Comparison of ENCODE assay signal across 13 cellular contexts in the genomic region with DNA sequence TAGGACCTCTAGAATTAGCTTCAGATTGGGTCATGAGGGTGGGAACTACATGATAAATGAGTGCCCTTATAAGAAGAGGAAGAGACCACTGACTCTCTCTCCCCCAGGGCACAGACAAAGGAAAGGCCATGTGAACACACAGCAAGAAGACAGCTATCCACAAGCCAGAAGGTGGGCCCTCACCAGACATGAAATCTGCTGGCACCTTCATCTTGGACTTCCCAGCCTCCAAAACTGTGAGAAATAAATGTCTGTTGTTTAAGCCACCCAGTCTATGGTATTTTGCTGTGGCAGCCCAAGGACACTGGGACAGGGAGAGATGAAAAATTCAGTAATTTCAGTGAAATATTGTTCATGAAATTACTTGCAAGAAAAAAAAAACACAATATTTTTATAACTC. TPM values are rescaled to one million over a fixed set of nuclear protein-coding genes. Genes with fewer than 3 reads are reported as not detected.
DNase-seq lines count a peak whose midpoint lies in the region; ATAC-seq, FAIRE-seq and TF ChIP-seq lines count a peak whose summit lies in the region.
"Had no signal": no experiment of that assay in that cellular context is flagged by ENCODE, and none has a peak within 500 bp of the region (broad histone marks: within the 10 kb centered on the region; RNA-seq: fewer than 3 reads in every experiment).

No MANE protein-coding gene starts in this region.

- H3K9ac ChIP-seq in liver (ENCODE audit: low read depth in 1 of 2, low read length in 2 of 2): no peak overlapping the region
- no peak overlapping the region for H3K9ac ChIP-seq in HepG2 (ENCODE audit: insufficient read depth, low read depth, low read length)
- H3K9ac ChIP-seq in trophoblast cell (ENCODE audit: low read length): no peak overlapping the region

- no peak overlapping the region for H4K12ac ChIP-seq in trophoblast cell (ENCODE audit: low read depth, low read length)

- H3K14ac ChIP-seq in trophoblast cell (ENCODE audit: low read length): no peak overlapping the region

- H3K27ac ChIP-seq in liver (ENCODE audit: low read depth in 1 of 2, low read length in 2 of 2) (peak overlapping the region; percentile 39 to 51), HepG2 (ENCODE audit: extremely low read length, insufficient read depth, low read length) (no peak overlapping the region), esophagus muscularis mucosa (replicated peaks in 1 of 4) (peak overlapping the region; percentile 68 to 80 (median 74)), trophoblast cell (ENCODE audit: low read depth, low read length) (no peak overlapping the region)

- H3K4me2 ChIP-seq in HepG2 (ENCODE audit: low read depth, low read length): no peak overlapping the region
- no peak overlapping the region for H3K4me2 ChIP-seq in trophoblast cell (ENCODE audit: low read length)

- H3K36me3 ChIP-seq in liver (ENCODE audit: control insufficient read depth in 4 of 4, insufficient read depth in 3 of 4, low read depth in 1 of 4, low read length in 3 of 4): peaks cover 0 to 2% (median 0%) of the 10 kb centered on the region in 4 donors
- H3K36me3 ChIP-seq in HepG2 (replicated peaks in 1 of 2; ENCODE audit: control insufficient read depth in 1 of 2, insufficient read depth in 2 of 2, low read length in 2 of 2): peaks cover 0 to 2% of the 10 kb centered on the region in 2 experiments; a peak in 2 of 5 replicates
- H3K36me3 ChIP-seq in esophagus muscularis mucosa: no peaks in the 10 kb centered on the region
- no peaks in the 10 kb centered on the region for H3K36me3 ChIP-seq in trophoblast cell (ENCODE audit: control insufficient read depth in 1 of 2, insufficient read depth in 2 of 2, low read length in 2 of 2)

- no TSS peak for BruUV-seq in HepG2 (replicated peaks; lab: Mats Ljungman, UMichigan)

- H3K4ac ChIP-seq in trophoblast cell (ENCODE audit: low read depth, low read length): no peak overlapping the region

- H2BK5ac ChIP-seq in trophoblast cell (ENCODE audit: low read depth, low read length, poor library complexity): no peak overlapping the region

- DNase-seq in HepG2 (ENCODE audit: low spot score) (no peak), esophagus muscularis mucosa (ENCODE audit: extremely low spot score) (no peak), trophoblast cell (peak; percentile 76 to 80), NCI-H526 treated with DMSO at 0.1 percent for 48 hours (lab: John Stamatoyannopoulos, UW) (no peak), NCI-H1436 treated with DMSO at 0.1 percent for 48 hours (lab: John Stamatoyannopoulos, UW) (no peak), HK-2 (ENCODE audit: unreplicated experiment) (no peak)
- DNase-seq: activated CD4-positive, alpha-beta T cell treated with anti-CD3 and anti-CD28 coated beads for 36 hours; DMS153; islet precursor cell; NCI-H1105 had no signal

- no peak overlapping the region for H2BK12ac ChIP-seq in trophoblast cell (ENCODE audit: low read length)

- CTCF ChIA-PET in HepG2 (lab: Yijun Ruan, JAX; ENCODE audit: low intra/inter-chr PET ratio, low total read pairs): no interaction called here

- H3K27me3 ChIP-seq in liver (ENCODE audit: control insufficient read depth in 4 of 4, insufficient read depth in 4 of 4, low read length in 3 of 4) (no peaks in the 10 kb centered on the region), HepG2 (ENCODE audit: control insufficient read depth in 1 of 2, insufficient read depth in 2 of 2, low read length in 2 of 2) (no peaks in the 10 kb centered on the region; a peak in 1 of 5 replicates), esophagus muscularis mucosa (no peaks in the 10 kb centered on the region), trophoblast cell (ENCODE audit: insufficient read depth, low read length) (no peaks in the 10 kb centered on the region)

- TF ChIP-seq POLR2A in HepG2 (IDR thresholded peaks at IDR 0.05; ENCODE audit: insufficient read depth in 1 of 2, low read depth in 2 of 2, low read length in 2 of 2) (no peak), esophagus muscularis mucosa (IDR thresholded peaks at IDR 0.05; ENCODE audit: low read depth) (no peak)

- peaks cover 0 to 41% (median 18%) of the 10 kb centered on the region in 4 donors for H3K4me1 ChIP-seq in liver (ENCODE audit: control insufficient read depth in 4 of 4, insufficient read depth in 4 of 4, low read length in 3 of 4)
- peaks cover 33% of the 10 kb centered on the region for H3K4me1 ChIP-seq in HepG2 (ENCODE audit: insufficient read depth, low read length)
- H3K4me1 ChIP-seq in esophagus muscularis mucosa: peaks cover 32 to 86% (median 83%) of the 10 kb centered on the region in 4 donors
- peaks cover 3 to 10% of the 10 kb centered on the region in 2 experiments for H3K4me1 ChIP-seq in trophoblast cell (ENCODE audit: control insufficient read depth in 1 of 2, insufficient read depth in 2 of 2, low read length in 2 of 2)

- TF ChIP-seq RAD21 in liver (IDR thresholded peaks at IDR 0.05) (no peak), HepG2 (CRISPR knock-in tag; IDR thresholded peaks at IDR 0.05) (no peak)

- H3K9me3 ChIP-seq in liver (ENCODE audit: control insufficient read depth in 4 of 4, low read length in 3 of 4) (no peaks in the 10 kb centered on the region), HepG2 (ENCODE audit: low read length) (no peaks in the 10 kb centered on the region), esophagus muscularis mucosa (no peaks in the 10 kb centered on the region), trophoblast cell (ENCODE audit: insufficient read depth, low read depth, low read length) (no peaks in the 10 kb centered on the region)

- no peak overlapping the region for H3K4me3 ChIP-seq in liver (ENCODE audit: low read depth in 1 of 3, low read length in 3 of 3)
- H3K4me3 ChIP-seq in HepG2 (replicated peaks in 1 of 3; ENCODE audit: insufficient read depth in 1 of 3, low read depth in 2 of 3, low read length in 3 of 3): no peak overlapping the region
- H3K4me3 ChIP-seq in esophagus muscularis mucosa: peak overlapping the region in 1 of 4 donors; percentile 11
- H3K4me3 ChIP-seq in trophoblast cell (ENCODE audit: low read depth, low read length): no peak overlapping the region
- H3K4me3 ChIP-seq: skin epidermis had no signal

- no peak overlapping the region for H2AK5ac ChIP-seq in trophoblast cell (ENCODE audit: low read length)

- no peak overlapping the region for H2BK120ac ChIP-seq in trophoblast cell (ENCODE audit: insufficient read depth, low read length, poor library complexity)

- no peak for TF ChIP-seq CTCF in liver (IDR thresholded peaks at IDR 0.05; ENCODE audit: low read depth, low read length, missing input control)
- TF ChIP-seq CTCF in HepG2 (CRISPR knock-in tag; IDR thresholded peaks at IDR 0.05): no peak
- no peak for TF ChIP-seq CTCF in esophagus muscularis mucosa (IDR thresholded peaks at IDR 0.05)

- intact Hi-C loops in HepG2 (cut with micrococcal nuclease; ENCODE audit: unreplicated experiment) (loop anchor here (1.0 kb wide), 1 partner anchor 86 kb away; no protein-coding TSS in a partner anchor), esophagus muscularis mucosa (cut with DNase I) (no loop called here)

- TF ChIP-seq EP300 in HepG2 (IDR thresholded peaks at IDR 0.05; ENCODE audit: low read depth in 2 of 2, low read length in 2 of 2) (no peak), HepG2 (CRISPR knock-in tag; IDR thresholded peaks at IDR 0.05; ENCODE audit: borderline replicate concordance) (no peak), esophagus muscularis mucosa (IDR thresholded peaks at IDR 0.05) (no peak)

- H4K20me1 ChIP-seq in HepG2 (ENCODE audit: insufficient read depth, low read length): no peaks in the 10 kb centered on the region

- H3K79me1 ChIP-seq in trophoblast cell (ENCODE audit: low read length): no peaks in the 10 kb centered on the region

- no peak overlapping the region for H3K23ac ChIP-seq in trophoblast cell (ENCODE audit: low read length)

- no peak for FAIRE-seq in HepG2 (lab: Jason Lieb, UNC)

- peaks cover 64% of the 10 kb centered on the region for H3K79me2 ChIP-seq in HepG2 (ENCODE audit: insufficient read depth, low read length)
- peaks cover 3% of the 10 kb centered on the region for H3K79me2 ChIP-seq in trophoblast cell (ENCODE audit: control insufficient read depth, insufficient read depth, low read length, poor library complexity)

- POLR2A ChIA-PET in HepG2 (lab: Yijun Ruan, JAX): no interaction called here

- no peak overlapping the region for H4K91ac ChIP-seq in trophoblast cell (ENCODE audit: low read depth, low read length)

- H4K8ac ChIP-seq in trophoblast cell (ENCODE audit: low read depth, low read length): no peak overlapping the region

- H2AFZ ChIP-seq in HepG2 (ENCODE audit: low read length) (no peak overlapping the region), trophoblast cell (ENCODE audit: insufficient read depth, low read length, poor library complexity) (no peak overlapping the region)

- in situ Hi-C loops in HepG2 (cut with HindIII; ENCODE audit: extremely low pct_ligation_motif_present, low pct_unique_long_range_greater_than_20kb): no loop called here

- ATAC-seq in HepG2 (no peak), HG02973 (IDR thresholded peaks at IDR 0.05; ENCODE audit: unreplicated experiment) (no peak)

- no peak overlapping the region for H3K18ac ChIP-seq in trophoblast cell (ENCODE audit: low read length)

RNA-seq across cellular contexts. Expression of gene RBFOX2, which starts 5.9 kb away (rescaled TPM):
- total RNA-seq in liver (10 to 100 TPM; 32.7 to 53.6 TPM), HepG2 (2016; rRNA removed; fragmentation: Illumina TruSeq; extraction: Trizol) (36.9 and 37.3 TPM in 2 replicates), esophagus muscularis mucosa (100 to 1,000 TPM; 113 to 179 (median 155) TPM)
- polyA plus RNA-seq in liver (10 to 100 TPM; 14.2 to 18.5 TPM), HepG2 (2011; rRNA removed) (39.8 and 40.4 TPM in 2 replicates)
- 4.1 and 5.4 TPM in 2 replicates for total RNA-seq in HepG2 (2016; cell fraction: cytosol; rRNA removed; fragmentation: Illumina TruSeq; extraction: Trizol; ENCODE audit: low read depth)
- 29.4 and 37.9 TPM in 2 replicates for total RNA-seq in HepG2 (2016; cell fraction: insoluble cytoplasmic fraction; rRNA removed; fragmentation: Illumina TruSeq; extraction: Trizol)
- 12.7 and 14.1 TPM in 2 replicates for total RNA-seq in HepG2 (2016; cell fraction: membrane; rRNA removed; fragmentation: Illumina TruSeq; extraction: Trizol)
- total RNA-seq in HepG2 (2016; cell fraction: nucleus; rRNA removed; fragmentation: Illumina TruSeq; extraction: Trizol): 40.3 and 46.5 TPM in 2 replicates
- 32.4 and 33.2 TPM in 2 replicates for polyA plus RNA-seq in HepG2 (2011; cell fraction: cytosol; rRNA removed)
- 47.0 and 52.8 TPM in 2 replicates for polyA plus RNA-seq in HepG2 (2011; cell fraction: nucleus; rRNA removed)
- 25.9 and 28.2 TPM in 2 replicates for polyA plus RNA-seq in HepG2 (2012)
- 3.8 and 4.4 TPM in 2 replicates for polyA plus RNA-seq in HepG2 (2016; cell fraction: cytosol; fragmentation: Illumina TruSeq; extraction: Trizol; ENCODE audit: low read depth)
- polyA plus RNA-seq in HepG2 (2016; cell fraction: insoluble cytoplasmic fraction; fragmentation: Illumina TruSeq; extraction: Trizol; ENCODE audit: low read depth): 27.0 and 32.5 TPM in 2 replicates
- 6.8 and 8.3 TPM in 2 replicates for polyA plus RNA-seq in HepG2 (2016; cell fraction: membrane; fragmentation: Illumina TruSeq; extraction: Trizol; ENCODE audit: low read depth)
- 34.2 and 36.8 TPM in 2 replicates for polyA plus RNA-seq in HepG2 (2016; cell fraction: nucleus; fragmentation: Illumina TruSeq; extraction: Trizol; ENCODE audit: insufficient read depth, low read depth)
- 64.1 and 120 TPM in 2 replicates for polyA minus RNA-seq in HepG2 (2011; rRNA and poly(A)+ RNA removed; ENCODE audit: low replicate concordance)
- 20.7 and 23.3 TPM in 2 replicates for polyA minus RNA-seq in HepG2 (2011; cell fraction: cytosol; rRNA and poly(A)+ RNA removed)
- polyA minus RNA-seq in HepG2 (2011; cell fraction: nucleus; rRNA and poly(A)+ RNA removed): 58.3 and 60.9 TPM in 2 replicates
- polyA plus RNA-seq in trophoblast cell (2013): 91.2 and 98.7 TPM in 2 replicates

Comparison
In these comparisons a context has a peak if more than half of its experiments do, and no peak if none do; other contexts are left out.
1. H3K27ac ChIP-seq: peak in liver (2 of 2) and esophagus muscularis mucosa (4 of 4); none in HepG2 (single experiment) and trophoblast cell (single experiment).
2. DNase-seq: peak in trophoblast cell (2 of 2); none in HepG2 (single experiment), esophagus muscularis mucosa (single experiment), NCI-H526 treated with DMSO at 0.1 percent for 48 hours (single experiment), NCI-H1436 treated with DMSO at 0.1 percent for 48 hours (single experiment) and HK-2 (single experiment).